22 cellular contexts compared by ENCODE assay signal in genomic region chr10:50674469-50675254, GRCh38. TPM values are rescaled to one million over a fixed set of nuclear protein-coding genes. Genes with fewer than 3 reads are reported as not detected.
A peak's percentile ranks its signal among the peaks of the same experiment; 100 is the strongest.
DNase-seq lines count a peak whose midpoint lies in the region; ATAC-seq, FAIRE-seq and TF ChIP-seq lines count a peak whose summit lies in the region.
"Had no signal": no experiment of that assay in that cellular context is flagged by ENCODE, and none has a peak within 500 bp of the region (broad histone marks: within the 10 kb centered on the region; RNA-seq: fewer than 3 reads in every experiment).

No MANE protein-coding gene starts in this region.

- FAIRE-seq in H1 (lab: Jason Lieb, UNC), result no peak
- FAIRE-seq: A204.1, D721Med, GM12892, GM19239, H54, HepG2 had no signal

- H3K23ac ChIP-seq in H1 (ENCODE audit: insufficient read length), result no peak overlapping the region

- no peaks in the 10 kb centered on the region for H3K23me2 ChIP-seq in H1 (ENCODE audit: low read depth, low read length)

- H3K79me2 ChIP-seq in H1 (ENCODE audit: control insufficient read depth in 1 of 2, insufficient read depth in 2 of 2, low read length in 2 of 2) (no peaks in the 10 kb centered on the region), osteoblast (ENCODE audit: insufficient read depth, low read length) (no peaks in the 10 kb centered on the region)

- H3K36me3 Mint-ChIP-seq in T-helper 2 cell treated with Interferon-gamma antibody and Interleukin-4, amounts not matched to agents 5 μg/mL and 100 μg/mL, for 36 hours (ENCODE audit: low read depth), result peaks cover 5% of the 10 kb centered on the region
- H3K36me3 Mint-ChIP-seq: IgD-negative memory B cell had no signal

- no peaks in the 10 kb centered on the region for H3K36me3 ChIP-seq in H7 (replicated peaks; ENCODE audit: control insufficient read depth, insufficient read depth, low read length)
- no peaks in the 10 kb centered on the region for H3K36me3 ChIP-seq in H1 (ENCODE audit: control insufficient read depth in 2 of 4, insufficient read depth in 4 of 4, low read length in 3 of 4)
- H3K36me3 ChIP-seq in osteoblast (ENCODE audit: insufficient read depth, low read length), result no peaks in the 10 kb centered on the region
- H3K36me3 ChIP-seq: BE2C had no signal

- H3K4ac ChIP-seq in H1 (replicated peaks; ENCODE audit: insufficient read length, low read depth, low read length), result no peak overlapping the region

- no peak overlapping the region for H2BK120ac ChIP-seq in H1 (replicated peaks; ENCODE audit: low read depth, low read length)

- no peak overlapping the region for H3K14ac ChIP-seq in H1 (ENCODE audit: insufficient read length)

- H2BK15ac ChIP-seq in H1 (ENCODE audit: low read length), result no peak overlapping the region

- H3K9me3 Mint-ChIP-seq in T-helper 2 cell treated with Interferon-gamma antibody and Interleukin-4, amounts not matched to agents 5 μg/mL and 100 μg/mL, for 36 hours, result peaks cover 10% of the 10 kb centered on the region

- no peak for ATAC-seq in GM18502 (IDR thresholded peaks at IDR 0.05; ENCODE audit: poor library complexity, unreplicated experiment)
- no peak for ATAC-seq in HG02763 (IDR thresholded peaks at IDR 0.05; ENCODE audit: unreplicated experiment)
- ATAC-seq: HepG2 had no signal

- no peak overlapping the region for H3K4me3 ChIP-seq in H7 (ENCODE audit: insufficient read depth, low read depth, low read length)
- H3K4me3 ChIP-seq in H1 (ENCODE audit: extremely low read depth in 1 of 4, insufficient read depth in 2 of 4, low read depth in 3 of 4, low read length in 4 of 4), result no peak overlapping the region
- H3K4me3 ChIP-seq in osteoblast (ENCODE audit: insufficient read depth, low read length), result no peak overlapping the region

- H3K79me1 ChIP-seq in H1 (ENCODE audit: low read depth, low read length), result no peaks in the 10 kb centered on the region

- DNase-seq in H7 (peak; percentile 48), H1 (ENCODE audit: low read depth in 1 of 2, low spot score in 2 of 2) (no peak), iPS-NIHi11 (ENCODE audit: low spot score) (peak; percentile 16), osteoblast (ENCODE audit: insufficient read length, low spot score, missing footprints) (peak; percentile 45), KG1 (lab: John Stamatoyannopoulos, UW) (no peak)
- DNase-seq in T-helper 2 cell treated with Interferon-gamma antibody and Interleukin-4, amounts not matched to agents 5 μg/mL and 100 μg/mL, for 36 hours (ENCODE audit: low spot score), result no peak
- DNase-seq: ACHN; BE2C; C1 segment of cervical spinal cord; Caco-2; CD4-positive, alpha-beta T cell; GDM1; KBM-7 had no signal

- no peak overlapping the region for H2BK5ac ChIP-seq in H1 (ENCODE audit: low read depth, low read length)

- H4K91ac ChIP-seq in H1 (replicated peaks; ENCODE audit: insufficient read length, low read length), result no peak overlapping the region

- no peak overlapping the region for H3K56ac ChIP-seq in H1 (replicated peaks; ENCODE audit: insufficient read length, low read depth, low read length)

- no peak for TF ChIP-seq RAD21 in H1 (IDR thresholded peaks at IDR 0.05 in 1 of 2, conservative IDR thresholded peaks at IDR 0.05 in 1 of 2; ENCODE audit: low read depth in 2 of 2, low read length in 2 of 2)

- CTCF ChIA-PET in H1 (lab: Charles Lee; ENCODE audit: partially characterized antibody), result interaction anchor here (1.0 kb wide), 1 partner anchor 144 kb away, joined by 3 read pairs; no protein-coding TSS in a partner anchor

- H2AFZ ChIP-seq in H1 (ENCODE audit: low read length) (no peak overlapping the region; the same call in 1 of the 2 replicates), osteoblast (ENCODE audit: low read length) (no peak overlapping the region)

- POLR2A ChIA-PET in H1 (lab: Charles Lee; ENCODE audit: partially characterized antibody), result no interaction called here

- H3K18ac ChIP-seq in H1 (ENCODE audit: extremely low read depth, low read length), result no peak overlapping the region

- TF ChIP-seq CTCF in H1 (IDR thresholded peaks at IDR 0.05; ENCODE audit: control extremely low read depth in 1 of 3, insufficient read depth in 1 of 3, low read depth in 1 of 3, low read length in 3 of 3) (no peak), osteoblast (IDR thresholded peaks at IDR 0.05; ENCODE audit: extremely low read depth, low read depth, low read length) (no peak)

- no peak overlapping the region for H3K4me3 Mint-ChIP-seq in T-helper 2 cell treated with Interferon-gamma antibody and Interleukin-4, amounts not matched to agents 5 μg/mL and 100 μg/mL, for 36 hours
- H3K4me3 Mint-ChIP-seq: CD4-positive, alpha-beta T cell; IgD-negative memory B cell had no signal

- peaks cover 9% of the 10 kb centered on the region for H3K4me1 Mint-ChIP-seq in T-helper 2 cell treated with Interferon-gamma antibody and Interleukin-4, amounts not matched to agents 5 μg/mL and 100 μg/mL, for 36 hours (ENCODE audit: low read depth)

- H4K5ac ChIP-seq in H1 (ENCODE audit: insufficient read length, low read depth, low read length), result no peak overlapping the region

- no peak for TF ChIP-seq EP300 in H1 (IDR thresholded peaks at IDR 0.05; ENCODE audit: borderline replicate concordance in 1 of 2, low read depth in 2 of 2, low read length in 2 of 2)

- H2BK12ac ChIP-seq in H1 (ENCODE audit: low read depth, low read length), result no peak overlapping the region

- H3K27me3 Mint-ChIP-seq in T-helper 2 cell treated with Interferon-gamma antibody and Interleukin-4, amounts not matched to agents 5 μg/mL and 100 μg/mL, for 36 hours (ENCODE audit: low read depth), result no peaks in the 10 kb centered on the region
- H3K27me3 Mint-ChIP-seq: CD4-positive, alpha-beta T cell; IgD-negative memory B cell had no signal

- no peak overlapping the region for H2BK20ac ChIP-seq in H1 (ENCODE audit: low read length)

- H3K9ac ChIP-seq in H1 (replicated peaks in 1 of 4; ENCODE audit: extremely low read depth in 1 of 4, low read depth in 3 of 4, low read length in 3 of 4), result no peak overlapping the region

- H3K27ac ChIP-seq in H1 (ENCODE audit: low read depth, low read length), result no peak overlapping the region
- H3K27ac ChIP-seq in osteoblast (ENCODE audit: low read depth, low read length), result no peak overlapping the region

- no peak for TF ChIP-seq POLR2A in H1 (IDR thresholded peaks at IDR 0.05; ENCODE audit: control extremely low read depth in 1 of 2, low read depth in 2 of 2, low read length in 2 of 2)

- H3K27me3 ChIP-seq in H7 (ENCODE audit: control insufficient read depth, insufficient read depth, low read length) (no peaks in the 10 kb centered on the region), H1 (replicated peaks in 1 of 4; ENCODE audit: control insufficient read depth in 3 of 4, extremely low read depth in 1 of 4, insufficient read depth in 3 of 4, low read length in 3 of 4) (no peaks in the 10 kb centered on the region), osteoblast (ENCODE audit: insufficient read depth, low read length) (no peaks in the 10 kb centered on the region)
- H3K27me3 ChIP-seq: BE2C had no signal

- H3K27ac Mint-ChIP-seq in T-helper 2 cell treated with Interferon-gamma antibody and Interleukin-4, amounts not matched to agents 5 μg/mL and 100 μg/mL, for 36 hours, result no peak overlapping the region
- H3K27ac Mint-ChIP-seq: CD4-positive, alpha-beta T cell had no signal

- H3K4me2 ChIP-seq in H1 (ENCODE audit: insufficient read depth in 1 of 2, low read depth in 2 of 2, low read length in 2 of 2) (no peak overlapping the region; a peak in 2 of 4 replicates), osteoblast (ENCODE audit: insufficient read depth, low read length) (no peak overlapping the region)

- WGBS in H1 (ENCODE audit: extremely low coverage in 1 of 2, insufficient coverage in 1 of 2, insufficient read length in 1 of 2, insufficient replicate concordance in 2 of 2, low coverage in 1 of 2, low lambda C conversion rate in 2 of 2, missing lambda C conversion rate in 1 of 2), 2 experiments, result 87% methylated on average over 29 of the region's 42 CpGs; no CpG with 5 or more reads in 1 of the 2 experiments

- no peaks in the 10 kb centered on the region; a peak in 1 of 4 replicates for H3K9me3 ChIP-seq in H1 (ENCODE audit: insufficient read depth in 2 of 2, low read depth in 1 of 2, low read length in 1 of 2)
- H3K9me3 ChIP-seq in osteoblast (ENCODE audit: low read depth, low read length), result no peaks in the 10 kb centered on the region
- H3K9me3 ChIP-seq: BE2C, Caco-2 had no signal

- peak overlapping the region; percentile 51; the same call in 1 of the 2 replicates for H4K8ac ChIP-seq in H1 (ENCODE audit: extremely low read depth, insufficient read depth, low read length)

- H2AK5ac ChIP-seq in H1 (ENCODE audit: low read depth, low read length), result no peak overlapping the region

- H4K20me1 ChIP-seq in H1 (replicated peaks in 1 of 2; ENCODE audit: control insufficient read depth in 1 of 2, insufficient read depth in 2 of 2, low read length in 2 of 2) (no peaks in the 10 kb centered on the region), osteoblast (ENCODE audit: insufficient read depth, low read length) (no peaks in the 10 kb centered on the region)

- H3K4me1 ChIP-seq in H1 (replicated peaks in 1 of 4; ENCODE audit: control insufficient read depth in 3 of 4, insufficient read depth in 4 of 4, low read length in 3 of 4) (peaks cover 0 to 4% (median 2%) of the 10 kb centered on the region in 4 experiments; a peak in 2 of 7 replicates), osteoblast (ENCODE audit: insufficient read depth, low read length) (no peaks in the 10 kb centered on the region)
- H3K4me1 ChIP-seq: BE2C, Caco-2 had no signal

TF ChIP-seq in H1, 55 proteins besides CTCF, POLR2A, EP300 and RAD21:
- TF ChIP-seq PHF8 (conservative IDR thresholded peaks at IDR 0.05; ENCODE audit: low read depth, low read length) (no peak), SP1 (IDR thresholded peaks at IDR 0.05; ENCODE audit: low read depth, low read length) (0 out of 2 replicates have a peak, but pooled peaks have one; percentile 43), ASH2L (IDR thresholded peaks at IDR 0.05; ENCODE audit: low read length) (peak; percentile 44), TEAD4 (IDR thresholded peaks at IDR 0.05; ENCODE audit: low read depth, low read length) (0 out of 2 replicates have a peak, but pooled peaks have one; percentile 43)

RNA-seq across cellular contexts. Expression of gene SGMS1, which starts 50.9 kb away (rescaled TPM):
- 19.4 and 20.1 TPM in 2 replicates for total RNA-seq in H7 (2014; rRNA removed; shearing (Covaris generic))
- 12.7 and 15.6 TPM in 2 replicates for total RNA-seq in H1 (2021; fragmentation: NEBNext Ultra II Directional; extraction: Animal tissue kit (Norgen Biotek cat#: 25700))
- polyA plus RNA-seq in H1 (2011; rRNA removed), result 4.8 and 6.0 TPM in 2 replicates
- 6.7 TPM for polyA plus RNA-seq in H1 (2011; cell fraction: cytosol; rRNA removed)
- polyA plus RNA-seq in H1 (2011; cell fraction: nucleus; rRNA removed), result 12.3 TPM
- polyA plus RNA-seq in H1 (2012, experiment 1 of 2), result 9.0 to 10.5 TPM (median 10.5 TPM) in 4 replicates
- 1.3 TPM for polyA plus RNA-seq in H1 (2012, experiment 2 of 2)
- 8.1 TPM for polyA plus RNA-seq in H1 (2013, experiment 1 of 2)
- 8.7 TPM for polyA plus RNA-seq in H1 (2013, experiment 2 of 2)
- 14.5 and 14.8 TPM in 2 replicates for polyA minus RNA-seq in H1 (2011; rRNA and poly(A)+ RNA removed)
- 14.5 TPM for polyA minus RNA-seq in H1 (2011; cell fraction: cytosol; rRNA and poly(A)+ RNA removed)
- polyA minus RNA-seq in H1 (2011; cell fraction: nucleus; rRNA and poly(A)+ RNA removed), result 58.9 TPM
- 60.4 and 68.0 TPM in 2 replicates for total RNA-seq in osteoblast

Comparison
In these comparisons a context has a peak if more than half of its experiments do, and no peak if none do; other contexts are left out.
1. DNase-seq: peak in H7 (single experiment), iPS-NIHi11 (single experiment) and osteoblast (single experiment); none in H1 (0 of 2), KG1 (single experiment) and T-helper 2 cell treated with Interferon-gamma antibody and Interleukin-4, amounts not matched to agents 5 μg/mL and 100 μg/mL, for 36 hours (single experiment).